ENCODE assay signal across 23 cellular contexts in the genomic region with DNA sequence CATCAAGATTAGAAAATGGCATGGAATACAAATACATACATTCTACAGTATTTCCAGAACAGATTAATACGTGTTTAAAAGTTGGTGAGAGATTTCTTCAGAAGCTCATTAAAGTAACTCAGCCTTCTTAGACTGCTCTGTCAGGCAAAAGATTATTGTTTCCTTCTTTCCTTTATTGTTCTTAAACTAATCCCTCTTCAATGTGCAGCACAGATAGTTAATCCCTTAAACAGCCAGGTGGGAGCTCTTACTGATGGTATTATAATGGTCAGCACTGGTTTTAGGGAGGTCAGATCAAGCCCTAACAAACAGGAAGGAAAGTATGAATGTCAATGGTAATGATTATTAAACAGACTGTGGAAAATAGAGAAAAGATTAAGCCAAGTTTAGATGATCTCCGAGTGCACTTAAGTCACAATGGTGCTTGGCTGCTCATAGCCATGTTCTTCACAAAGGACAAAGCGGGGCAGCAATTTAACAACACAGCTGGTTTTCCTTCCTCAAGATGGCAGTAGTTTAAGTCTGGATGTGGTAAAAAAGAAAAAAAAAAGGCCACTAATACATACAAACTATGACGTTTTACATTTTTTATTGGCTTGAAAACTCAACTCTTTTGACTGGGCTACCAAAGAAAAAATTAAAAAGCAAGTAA.
A peak's percentile ranks its signal among the peaks of the same experiment; 100 is the strongest.
DNase-seq lines count a peak whose midpoint lies in the region; ATAC-seq and TF ChIP-seq lines count a peak whose summit lies in the region.
"Had no signal": no experiment of that assay in that cellular context is flagged by ENCODE, and none has a peak within 500 bp of the region (broad histone marks: within the 10 kb centered on the region; RNA-seq: fewer than 3 reads in every experiment).

No MANE protein-coding gene starts in this region.

- DNase-seq in DND-41 (no peak), NCI-H82 (lab: John Stamatoyannopoulos, UW) (peak; percentile 94), endodermal cell (no peak), neuronal stem cell (ENCODE audit: low spot score) (peak; percentile 60), T-helper 9 cell (no peak), NCI-H2227 treated with DMSO at 0.1 percent for 48 hours (lab: John Stamatoyannopoulos, UW) (no peak), 8988T (no peak), stomach (no peak)
- DNase-seq: CD4-positive, CD25-positive, alpha-beta regulatory T cell; DMS 273 treated with DMSO at 0.1 percent for 48 hours; DMS79 treated with DMSO at 0.1 percent for 48 hours; GM23248; IMR-90; NCI-H1092 treated with DMSO at 0.1 percent for 48 hours; NCI-H146; NCI-H2029; NCI-H2171 treated with DMSO at 0.1 percent for 48 hours; NCI-H446 treated with DMSO at 0.1 percent for 48 hours; NCI-H774; OCI-M1; SJCRH30 had no signal

- intact Hi-C loops in stomach (cut with DNase I; ENCODE audit: low total_unique reads): no loop called here

- H3K36me3 ChIP-seq in DND-41 (ENCODE audit: insufficient read depth, low read length) (no peaks in the 10 kb centered on the region), endodermal cell (ENCODE audit: control insufficient read depth, insufficient read depth, low read length) (no peaks in the 10 kb centered on the region), neuronal stem cell (replicated peaks in 1 of 2; ENCODE audit: control insufficient read depth in 2 of 2, insufficient read depth in 2 of 2, low read length in 2 of 2) (no peaks in the 10 kb centered on the region), stomach (no peaks in the 10 kb centered on the region)
- H3K36me3 ChIP-seq: SJCRH30 had no signal

- H2BK15ac ChIP-seq in neuronal stem cell (ENCODE audit: low read length): no peak overlapping the region

- peaks cover 10% of the 10 kb centered on the region for H3K4me1 Mint-ChIP-seq in endodermal cell

- H3K4me1 ChIP-seq in DND-41 (ENCODE audit: insufficient read depth, low read length) (no peaks in the 10 kb centered on the region), endodermal cell (ENCODE audit: control insufficient read depth, insufficient read depth, low read length) (no peaks in the 10 kb centered on the region), neuronal stem cell (ENCODE audit: control insufficient read depth in 2 of 2, insufficient read depth in 1 of 2, low read depth in 1 of 2, low read length in 2 of 2) (peaks cover 0 to 4% of the 10 kb centered on the region in 2 donors), stomach (no peaks in the 10 kb centered on the region)
- H3K4me1 ChIP-seq: SJCRH30 had no signal

- H3K79me1 ChIP-seq in neuronal stem cell (ENCODE audit: low read depth, low read length): no peaks in the 10 kb centered on the region

- H3K27me3 Mint-ChIP-seq in endodermal cell (ENCODE audit: insufficient read depth): no peaks in the 10 kb centered on the region
- H3K27me3 Mint-ChIP-seq: CD4-positive, CD25-positive, alpha-beta regulatory T cell had no signal

- TF ChIP-seq POLR2A in stomach (IDR thresholded peaks at IDR 0.05): no peak

- H2AK5ac ChIP-seq in neuronal stem cell (ENCODE audit: low read depth, low read length): no peak overlapping the region

- H3K27ac ChIP-seq in DND-41 (ENCODE audit: low read length) (no peak overlapping the region), endodermal cell (ENCODE audit: low read depth, low read length) (no peak overlapping the region), neuronal stem cell (replicated peaks; ENCODE audit: low read length) (no peak overlapping the region), stomach (no peak overlapping the region)
- H3K27ac ChIP-seq: GM23248, KMS-11, SJCRH30 had no signal

- H3K9ac ChIP-seq in DND-41 (ENCODE audit: low read depth, low read length) (no peak overlapping the region), endodermal cell (ENCODE audit: extremely low read depth, low read length, poor library complexity, severe bottlenecking) (no peak overlapping the region), neuronal stem cell (ENCODE audit: low read depth, low read length, poor library complexity) (no peak overlapping the region)
- H3K9ac ChIP-seq: GM23248, KMS-11 had no signal

- no peak for TF ChIP-seq EP300 in stomach (IDR thresholded peaks at IDR 0.05)

- H3K4ac ChIP-seq in neuronal stem cell (ENCODE audit: low read length): no peak overlapping the region

- peaks cover 36% of the 10 kb centered on the region for H3K9me3 Mint-ChIP-seq in endodermal cell

- H2BK5ac ChIP-seq in neuronal stem cell (ENCODE audit: low read length): no peak overlapping the region

- peaks cover 3% of the 10 kb centered on the region for H3K36me3 Mint-ChIP-seq in endodermal cell (ENCODE audit: low read depth)
- H3K36me3 Mint-ChIP-seq: CD4-positive, CD25-positive, alpha-beta regulatory T cell had no signal

- no peak overlapping the region for H2BK12ac ChIP-seq in neuronal stem cell (ENCODE audit: low read length)

- no peaks in the 10 kb centered on the region for H4K20me1 ChIP-seq in DND-41 (ENCODE audit: insufficient read depth, low read length)

- TF ChIP-seq CTCF in DND-41 (IDR thresholded peaks at IDR 0.05; ENCODE audit: borderline replicate concordance, extremely low read depth, low read length, poor library complexity, severe bottlenecking) (no peak), endodermal cell (conservative IDR thresholded peaks at IDR 0.05) (peak; percentile 43), stomach (IDR thresholded peaks at IDR 0.05) (no peak)

- H4K91ac ChIP-seq in neuronal stem cell (ENCODE audit: low read depth, low read length, poor library complexity): no peak overlapping the region

- WGBS in endodermal cell (ENCODE audit: insufficient coverage in 1 of 2, insufficient read length in 1 of 2), 2 experiments: 81 to 85% methylated on average over 2 to 3 of the region's 4 CpGs
- no CpG with 5 or more reads among the region's 4 CpGs for WGBS in neuronal stem cell (ENCODE audit: extremely low coverage in 2 of 2, insufficient read length in 2 of 2, insufficient replicate concordance in 1 of 2), 2 donors
- WGBS in stomach, 5 donors: 59 to 68% (median 62%) methylated on average over 4 of the region's 4 CpGs

- no peak overlapping the region for H3K18ac ChIP-seq in neuronal stem cell (ENCODE audit: low read length)

- no peak overlapping the region for H3K14ac ChIP-seq in neuronal stem cell (ENCODE audit: low read length)

- H3K4me3 Mint-ChIP-seq in endodermal cell: no peak overlapping the region
- H3K4me3 Mint-ChIP-seq: CD4-positive, CD25-positive, alpha-beta regulatory T cell had no signal

- H3K4me3 ChIP-seq in DND-41 (ENCODE audit: low read depth in 1 of 2, low read length in 2 of 2) (no peak overlapping the region), endodermal cell (ENCODE audit: low read length) (no peak overlapping the region), neuronal stem cell (ENCODE audit: low read length in 2 of 2) (no peak overlapping the region), stomach (no peak overlapping the region)
- H3K4me3 ChIP-seq: GM12878, GM23248, SJCRH30 had no signal

- no peak overlapping the region for H4K8ac ChIP-seq in neuronal stem cell (ENCODE audit: low read depth, low read length)

- H3K27me3 ChIP-seq in DND-41 (ENCODE audit: insufficient read depth, low read length, poor library complexity): no peaks in the 10 kb centered on the region
- H3K27me3 ChIP-seq in endodermal cell (ENCODE audit: control insufficient read depth, insufficient read depth, low read length, poor library complexity, severe bottlenecking): no peaks in the 10 kb centered on the region
- H3K27me3 ChIP-seq in neuronal stem cell (ENCODE audit: control insufficient read depth in 3 of 3, insufficient read depth in 3 of 3, low read depth in 1 of 3, low read length in 3 of 3): no peaks in the 10 kb centered on the region
- no peaks in the 10 kb centered on the region for H3K27me3 ChIP-seq in stomach
- H3K27me3 ChIP-seq: SJCRH30 had no signal

- H3K4me2 ChIP-seq in DND-41 (ENCODE audit: insufficient read depth, low read length) (no peak overlapping the region), neuronal stem cell (ENCODE audit: insufficient read depth, low read length, poor library complexity, severe bottlenecking) (no peak overlapping the region)
- H3K4me2 ChIP-seq: KMS-11 had no signal

- no peak for ATAC-seq in DND-41 (ENCODE audit: insufficient read depth, low read depth)
- ATAC-seq: GM12878 had no signal

- no peak overlapping the region for H3K23ac ChIP-seq in neuronal stem cell (ENCODE audit: low read depth, low read length, poor library complexity)

- H3K9me3 ChIP-seq in DND-41 (ENCODE audit: insufficient read depth, low read length, severe bottlenecking) (peaks cover 9% of the 10 kb centered on the region), endodermal cell (ENCODE audit: control insufficient read depth, low read length) (peaks cover 30% of the 10 kb centered on the region), neuronal stem cell (replicated peaks in 1 of 2; ENCODE audit: control insufficient read depth in 2 of 2, insufficient read depth in 1 of 2, low read depth in 1 of 2, low read length in 2 of 2) (peaks cover 5 to 11% of the 10 kb centered on the region in 2 donors), stomach (peaks cover 0 to 9% (median 4%) of the 10 kb centered on the region in 4 donors)
- H3K9me3 ChIP-seq: SJCRH30 had no signal

- H2AFZ ChIP-seq in DND-41 (ENCODE audit: low read depth, low read length) (peak overlapping the region; percentile 4; the same call in 1 of the 2 replicates), neuronal stem cell (ENCODE audit: low read length) (peak overlapping the region; percentile 68)
- H2AFZ ChIP-seq: GM23248 had no signal

- no peak overlapping the region for H2BK120ac ChIP-seq in neuronal stem cell (ENCODE audit: low read depth, low read length)

- H3K79me2 ChIP-seq in DND-41 (ENCODE audit: insufficient read depth, low read length): no peaks in the 10 kb centered on the region

- no peak overlapping the region for H3K27ac Mint-ChIP-seq in endodermal cell
- H3K27ac Mint-ChIP-seq: CD4-positive, CD25-positive, alpha-beta regulatory T cell had no signal

Comparison
In these comparisons a context has a peak if more than half of its experiments do, and no peak if none do; other contexts are left out.
1. DNase-seq: peak in NCI-H82 (single experiment) and neuronal stem cell (single experiment); none in DND-41 (single experiment), endodermal cell (single experiment), T-helper 9 cell (single experiment), NCI-H2227 treated with DMSO at 0.1 percent for 48 hours (single experiment), 8988T (single experiment) and stomach (single experiment).